In the genomic region with DNA sequence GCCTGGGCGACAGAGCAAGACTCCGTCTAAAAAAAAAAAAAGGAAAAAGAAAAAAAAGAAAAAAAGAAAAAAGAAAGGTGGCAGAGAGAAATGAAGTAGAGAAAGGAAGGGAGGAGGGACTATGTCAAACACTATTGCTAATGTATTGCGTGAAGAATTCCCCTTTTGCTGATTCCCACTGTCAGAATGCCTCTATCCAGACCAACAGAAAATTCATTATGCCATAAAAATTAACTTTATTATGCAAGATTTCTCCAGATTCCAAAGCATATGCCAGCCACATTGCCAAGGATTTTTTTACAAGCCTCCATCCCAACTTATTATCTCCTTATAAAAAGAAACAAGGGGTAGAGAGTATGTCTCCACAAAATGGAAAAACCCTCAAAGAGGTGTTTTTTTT, we compare ENCODE assay signal across 27 cellular contexts.
"Had no signal": no experiment of that assay in that cellular context is flagged by ENCODE, and none has a peak within 500 bp of the region (broad histone marks: within the 10 kb centered on the region; RNA-seq: fewer than 3 reads in every experiment).

No MANE protein-coding gene starts in this region.

- H3K4me1 ChIP-seq: stomach, suprapubic skin, testis, thyroid gland, tibial artery, tibial nerve, upper lobe of left lung, upper lobe of right lung, uterus, vagina had no signal

- ATAC-seq: stimulated activated effector memory CD8-positive, alpha-beta T cell treated with anti-CD3 and anti-CD28 coated beads, Interleukin-12 subunit alpha, Interleukin-12 subunit beta, amount 100 ng/mL, for 72 hours; stimulated activated memory B cell treated with anti-CD40 and anti-IgM and Interleukin-4, amounts not matched to agents 10 μg/mL and 1 μg/mL and 100 μg/mL, for 72 hours; stimulated activated naive B cell treated with anti-CD40 and anti-IgM and Interleukin-4, amounts not matched to agents 10 μg/mL and 1 μg/mL and 100 μg/mL, for 72 hours; stimulated activated naive CD8-positive, alpha-beta T cell treated with anti-CD3 and anti-CD28 coated beads, Interleukin-15, amount 100 ng/mL, for 72 hours; stimulated activated naive CD8-positive, alpha-beta T cell treated with anti-CD3 and anti-CD28 coated beads, Interleukin-15, Interleukin-2, amounts not matched to agents 100 U/mL and 50 U/mL, for 24 hours; upper lobe of right lung had no signal

- H3K27me3 ChIP-seq: stomach, suprapubic skin, testis, thyroid gland, tibial artery, tibial nerve, transverse colon, upper lobe of left lung, upper lobe of right lung, uterus, vagina had no signal

- H3K36me3 ChIP-seq: stomach, suprapubic skin, thoracic aorta, thyroid gland, tibial artery, tibial nerve, transverse colon, upper lobe of left lung, upper lobe of right lung, uterus, vagina had no signal

- H3K27ac ChIP-seq: stomach, suprapubic skin, testis, thoracic aorta, thyroid gland, tibial artery, tibial nerve, transverse colon, upper lobe of left lung, upper lobe of right lung, uterus, vagina had no signal

- H3K4me1 Mint-ChIP-seq: stimulated activated effector memory CD8-positive, alpha-beta T cell treated with anti-CD3 and anti-CD28 coated beads, Interleukin-12 subunit alpha, Interleukin-12 subunit beta, amount 100 ng/mL, for 72 hours; stimulated activated memory B cell treated with anti-CD40 and anti-IgM and Interleukin-4, amounts not matched to agents 10 μg/mL and 1 μg/mL and 100 μg/mL, for 72 hours; stimulated activated naive B cell treated with anti-CD40 and anti-IgM and Interleukin-4, amounts not matched to agents 10 μg/mL and 1 μg/mL and 100 μg/mL, for 72 hours; stimulated activated naive CD8-positive, alpha-beta T cell treated with anti-CD3 and anti-CD28 coated beads, Interleukin-15, amount 100 ng/mL, for 72 hours had no signal

- H3K9me3 Mint-ChIP-seq: stimulated activated memory B cell treated with anti-CD40 and anti-IgM and Interleukin-4, amounts not matched to agents 10 μg/mL and 1 μg/mL and 100 μg/mL, for 72 hours; stimulated activated naive B cell treated with anti-CD40 and anti-IgM and Interleukin-4, amounts not matched to agents 10 μg/mL and 1 μg/mL and 100 μg/mL, for 72 hours; stimulated activated naive CD8-positive, alpha-beta T cell treated with anti-CD3 and anti-CD28 coated beads, Interleukin-15, amount 100 ng/mL, for 72 hours; type B pancreatic cell had no signal

- DNase-seq: stimulated activated CD4-positive, alpha-beta T cell treated with anti-CD3 and anti-CD28 coated beads, Interleukin-2, amount 100 ng/mL, for 48 hours; stimulated activated CD4-positive, alpha-beta T cell treated with anti-CD3 and anti-CD28 coated beads, Interleukin-4, amount 100 ng/mL, for 1 hour; stimulated activated CD4-positive, alpha-beta T cell treated with anti-CD3 and anti-CD28 coated beads, Interleukin-4, amount 100 ng/mL, for 24 hours; stimulated activated CD4-positive, alpha-beta T cell treated with anti-CD3 and anti-CD28 coated beads, Interleukin-4, amount 100 ng/mL, for 4 hours; stimulated activated CD8-positive, alpha-beta memory T cell treated with anti-CD3 and anti-CD28 coated beads, Interleukin-4, amount 100 ng/mL, for 48 hours; stimulated activated naive B cell treated with anti-CD40 and anti-IgM and Interleukin-4, amounts not matched to agents 10 μg/mL and 1 μg/mL and 100 μg/mL, for 72 hours; stimulated activated naive CD4-positive, alpha-beta T cell; stimulated activated naive CD4-positive, alpha-beta T cell treated with Interleukin-2 at 50 U/mL for 16 hours; stimulated activated naive CD8-positive, alpha-beta T cell treated with anti-CD3 and anti-CD28 coated beads, Interleukin-15, amount 100 ng/mL, for 72 hours; stimulated activated naive CD8-positive, alpha-beta T cell treated with anti-CD3 and anti-CD28 coated beads, Interleukin-15, Interleukin-2, amounts not matched to agents 100 U/mL and 50 U/mL, for 24 hours; stomach; substantia nigra; testis; thyroid gland; tibial artery; transverse colon; upper lobe of right lung; uterus had no signal

- H3K36me3 Mint-ChIP-seq: stimulated activated effector memory CD8-positive, alpha-beta T cell treated with anti-CD3 and anti-CD28 coated beads, Interleukin-12 subunit alpha, Interleukin-12 subunit beta, amount 100 ng/mL, for 72 hours; stimulated activated memory B cell treated with anti-CD40 and anti-IgM and Interleukin-4, amounts not matched to agents 10 μg/mL and 1 μg/mL and 100 μg/mL, for 72 hours; stimulated activated naive B cell treated with anti-CD40 and anti-IgM and Interleukin-4, amounts not matched to agents 10 μg/mL and 1 μg/mL and 100 μg/mL, for 72 hours; type B pancreatic cell had no signal

- H3K9me3 ChIP-seq: stomach, suprapubic skin, testis, thoracic aorta, thyroid gland, tibial artery, tibial nerve, transverse colon, upper lobe of left lung, upper lobe of right lung, uterus, vagina had no signal

- H3K4me3 ChIP-seq: stomach, suprapubic skin, testis, thoracic aorta, thyroid gland, tibial artery, tibial nerve, transverse colon, upper lobe of left lung, upper lobe of right lung, uterus, vagina had no signal

- H3K27me3 Mint-ChIP-seq: stimulated activated memory B cell treated with anti-CD40 and anti-IgM and Interleukin-4, amounts not matched to agents 10 μg/mL and 1 μg/mL and 100 μg/mL, for 72 hours; stimulated activated naive CD8-positive, alpha-beta T cell treated with anti-CD3 and anti-CD28 coated beads, Interleukin-15, amount 100 ng/mL, for 72 hours; stimulated activated naive CD8-positive, alpha-beta T cell treated with anti-CD3 and anti-CD28 coated beads, Interleukin-15, Interleukin-2, amounts not matched to agents 100 ng/mL and 50 ng/mL, for 24 hours; type B pancreatic cell had no signal

- H3K27ac Mint-ChIP-seq: stimulated activated effector memory CD8-positive, alpha-beta T cell treated with anti-CD3 and anti-CD28 coated beads, Interleukin-12 subunit alpha, Interleukin-12 subunit beta, amount 100 ng/mL, for 72 hours; stimulated activated memory B cell treated with anti-CD40 and anti-IgM and Interleukin-4, amounts not matched to agents 10 μg/mL and 1 μg/mL and 100 μg/mL, for 72 hours; stimulated activated naive B cell treated with anti-CD40 and anti-IgM and Interleukin-4, amounts not matched to agents 10 μg/mL and 1 μg/mL and 100 μg/mL, for 72 hours; stimulated activated naive CD8-positive, alpha-beta T cell treated with anti-CD3 and anti-CD28 coated beads, Interleukin-15, amount 100 ng/mL, for 72 hours; stimulated activated naive CD8-positive, alpha-beta T cell treated with anti-CD3 and anti-CD28 coated beads, Interleukin-15, Interleukin-2, amounts not matched to agents 100 ng/mL and 50 ng/mL, for 24 hours; type B pancreatic cell had no signal

- H3K4me3 Mint-ChIP-seq: stimulated activated effector memory CD8-positive, alpha-beta T cell treated with anti-CD3 and anti-CD28 coated beads, Interleukin-12 subunit alpha, Interleukin-12 subunit beta, amount 100 ng/mL, for 72 hours; stimulated activated memory B cell treated with anti-CD40 and anti-IgM and Interleukin-4, amounts not matched to agents 10 μg/mL and 1 μg/mL and 100 μg/mL, for 72 hours; stimulated activated naive B cell treated with anti-CD40 and anti-IgM and Interleukin-4, amounts not matched to agents 10 μg/mL and 1 μg/mL and 100 μg/mL, for 72 hours; stimulated activated naive CD8-positive, alpha-beta T cell treated with anti-CD3 and anti-CD28 coated beads, Interleukin-15, amount 100 ng/mL, for 72 hours; stimulated activated naive CD8-positive, alpha-beta T cell treated with anti-CD3 and anti-CD28 coated beads, Interleukin-15, Interleukin-2, amounts not matched to agents 100 ng/mL and 50 ng/mL, for 24 hours; type B pancreatic cell had no signal
